1 cellular context compared by ENCODE assay signal in genomic region chr14:103296007-103296406, GRCh38.
TF ChIP-seq lines count a peak whose summit lies in the region.

No MANE protein-coding gene starts in this region.

TF ChIP-seq in SK-N-SH treated with all-trans-retinoic acid at 6 μM for 48 hours, 23 proteins besides CTCF, POLR2A, EP300 and RAD21 (continued from another document):
- no peak for TF ChIP-seq CSDC2 (CRISPR knock-in tag; IDR thresholded peaks at IDR 0.05)
- TF ChIP-seq ZFP3 (CRISPR knock-in tag; IDR thresholded peaks at IDR 0.05) = no peak
- TF ChIP-seq OSR1 (CRISPR knock-in tag; IDR thresholded peaks at IDR 0.05) = no peak
- no peak for TF ChIP-seq ZNF565 (CRISPR knock-in tag; conservative IDR thresholded peaks at IDR 0.05; ENCODE audit: low read depth)
- no peak for TF ChIP-seq POU6F1 (CRISPR knock-in tag; IDR thresholded peaks at IDR 0.05; ENCODE audit: borderline replicate concordance, low read depth)
- TF ChIP-seq ISL1 (CRISPR knock-in tag; IDR thresholded peaks at IDR 0.05) = no peak
- TF ChIP-seq PATZ1 (CRISPR knock-in tag; IDR thresholded peaks at IDR 0.05; ENCODE audit: borderline replicate concordance) = no peak
